28 cellular contexts compared by ENCODE assay signal in genomic region chr20:14764511-14765369, GRCh38.
DNase-seq lines count a peak whose midpoint lies in the region; ATAC-seq, FAIRE-seq and TF ChIP-seq lines count a peak whose summit lies in the region.
"Had no signal": no experiment of that assay in that cellular context is flagged by ENCODE, and none has a peak within 500 bp of the region (broad histone marks: within the 10 kb centered on the region; RNA-seq: fewer than 3 reads in every experiment).

No MANE protein-coding gene starts in this region.

- H3K4me2 ChIP-seq in A549, result peak overlapping the region; percentile 42

- no peaks in the 10 kb centered on the region for H3K36me3 Mint-ChIP-seq in naive thymus-derived CD4-positive, alpha-beta T cell
- H3K36me3 Mint-ChIP-seq: stimulated activated memory B cell treated with anti-CD40 and anti-IgM and Interleukin-4, amounts not matched to agents 10 μg/mL and 1 μg/mL and 100 μg/mL, for 72 hours had no signal

- TF ChIP-seq EP300 in A549 (IDR thresholded peaks at IDR 0.05), result no peak

- peak overlapping the region; percentile 12 to 55; a peak in 2 of 6 replicates for H3K27ac ChIP-seq in A549
- H3K27ac ChIP-seq in colonic mucosa, result no peak overlapping the region
- H3K27ac ChIP-seq in pancreas, result no peak overlapping the region
- no peak overlapping the region for H3K27ac ChIP-seq in RWPE1
- no peak overlapping the region for H3K27ac ChIP-seq in naive thymus-derived CD4-positive, alpha-beta T cell (ENCODE audit: low read depth, low read length)
- H3K27ac ChIP-seq: brain microvascular endothelial cell, gastroesophageal sphincter, Peyer's patch, spleen, suprapubic skin had no signal

- ATAC-seq in A549, result peak in 1 of 2 experiments; percentile 44; a peak in 2 of 6 replicates
- peak; percentile 71 to 91 (median 82) for ATAC-seq in pancreas
- no peak for ATAC-seq in naive thymus-derived CD4-positive, alpha-beta T cell
- ATAC-seq: activated T-cell treated with anti-CD3 and anti-CD28 coated beads, Interleukin-2, amount 50 U/mL, for 4 hours; effector memory CD8-positive, alpha-beta T cell; gastroesophageal sphincter; stimulated activated memory B cell treated with anti-CD40 and anti-IgM and Interleukin-4, amounts not matched to agents 10 μg/mL and 1 μg/mL and 100 μg/mL, for 72 hours had no signal

- intact Hi-C loops in colonic mucosa (cut with DNase I) (no loop called here), pancreas (cut with DNase I) (no loop called here)
- intact Hi-C loops in naive thymus-derived CD4-positive, alpha-beta T cell (cut with micrococcal nuclease), result no loop called here

- 44% methylated on average over 6 of the region's 6 CpGs for WGBS in A549 (ENCODE audit: missing lambda C conversion rate)
- 55 to 69% methylated on average over 6 of the region's 6 CpGs for WGBS in pancreas, 2 donors

- TF ChIP-seq CTCF in A549 (IDR thresholded peaks at IDR 0.05) (no peak), LNCaP clone FGC (IDR thresholded peaks at IDR 0.05; ENCODE audit: control insufficient read depth, extremely low read depth, insufficient read depth) (no peak), colonic mucosa (IDR thresholded peaks at IDR 0.05) (no peak), pancreas (IDR thresholded peaks at IDR 0.05) (no peak), RWPE1 (conservative IDR thresholded peaks at IDR 0.05; ENCODE audit: low read depth) (no peak)

- TF ChIP-seq RAD21 in A549 (conservative IDR thresholded peaks at IDR 0.05 in 1 of 2, IDR thresholded peaks at IDR 0.05 in 1 of 2), result no peak

- no peak overlapping the region for H3K4me3 ChIP-seq in A549
- no peak overlapping the region for H3K4me3 ChIP-seq in LNCaP clone FGC (ENCODE audit: low read depth, low read length)
- H3K4me3 ChIP-seq in colonic mucosa, result no peak overlapping the region
- no peak overlapping the region for H3K4me3 ChIP-seq in pancreas
- H3K4me3 ChIP-seq in naive thymus-derived CD4-positive, alpha-beta T cell (ENCODE audit: low read length), result no peak overlapping the region
- H3K4me3 ChIP-seq: gastroesophageal sphincter, HAP-1, Peyer's patch, spleen, suprapubic skin had no signal

- H3K4me1 Mint-ChIP-seq in naive thymus-derived CD4-positive, alpha-beta T cell, result no peaks in the 10 kb centered on the region
- H3K4me1 Mint-ChIP-seq: stimulated activated memory B cell treated with anti-CD40 and anti-IgM and Interleukin-4, amounts not matched to agents 10 μg/mL and 1 μg/mL and 100 μg/mL, for 72 hours had no signal

- no peaks in the 10 kb centered on the region for H3K27me3 Mint-ChIP-seq in naive thymus-derived CD4-positive, alpha-beta T cell
- H3K27me3 Mint-ChIP-seq: effector memory CD8-positive, alpha-beta T cell; stimulated activated memory B cell treated with anti-CD40 and anti-IgM and Interleukin-4, amounts not matched to agents 10 μg/mL and 1 μg/mL and 100 μg/mL, for 72 hours had no signal

- CTCF ChIA-PET in A549 (lab: Yijun Ruan, JAX), result no interaction called here
- CTCF ChIA-PET in RWPE1 (lab: Yijun Ruan, JAX), result interaction anchor here (0.6 kb wide), 1 partner anchor 430 kb away, joined by 3 read pairs; no protein-coding TSS in a partner anchor
- CTCF ChIA-PET in naive thymus-derived CD4-positive, alpha-beta T cell (lab: Charles Lee), result no interaction called here

- H3K9me3 Mint-ChIP-seq in naive thymus-derived CD4-positive, alpha-beta T cell, result peaks cover 0 to 19% (median 11%) of the 10 kb centered on the region in 11 donors
- H3K9me3 Mint-ChIP-seq: stimulated activated memory B cell treated with anti-CD40 and anti-IgM and Interleukin-4, amounts not matched to agents 10 μg/mL and 1 μg/mL and 100 μg/mL, for 72 hours had no signal

- no peak for TF ChIP-seq POLR2A in A549 (IDR thresholded peaks at IDR 0.05; ENCODE audit: low read length)

- no peak overlapping the region for H3K9ac ChIP-seq in colonic mucosa (ENCODE audit: low read depth in 2 of 2, low read length in 2 of 2)

- no peak overlapping the region for H3K4me3 Mint-ChIP-seq in naive thymus-derived CD4-positive, alpha-beta T cell
- H3K4me3 Mint-ChIP-seq: activated T-cell treated with anti-CD3 and anti-CD28 coated beads, Interleukin-2, amount 50 U/mL, for 4 hours; effector memory CD8-positive, alpha-beta T cell; stimulated activated memory B cell treated with anti-CD40 and anti-IgM and Interleukin-4, amounts not matched to agents 10 μg/mL and 1 μg/mL and 100 μg/mL, for 72 hours; T-helper 1 cell treated with Interleukin-12 subunit alpha and Interleukin-12 subunit beta and Interleukin-4 antibody, amounts not matched to agents 30 μg/mL and 1 μg/mL, for 36 hours had no signal

- FAIRE-seq in A549 (lab: Jason Lieb, UNC), result peak; percentile 32
- no peak for FAIRE-seq in pancreas (lab: Jason Lieb, UNC)
- FAIRE-seq: colon had no signal

- POLR2A ChIA-PET in A549 (lab: Yijun Ruan, JAX), result no interaction called here
- POLR2A ChIA-PET in RWPE1 (lab: Yijun Ruan, JAX; ENCODE audit: low non-redundant PET), result interaction anchor here (0.6 kb wide), 1 partner anchor 65 kb away, joined by 3 read pairs; no protein-coding TSS in a partner anchor
- POLR2A ChIA-PET in naive thymus-derived CD4-positive, alpha-beta T cell (lab: Charles Lee), result no interaction called here

- H3K36me3 ChIP-seq in colonic mucosa (no peaks in the 10 kb centered on the region), pancreas (no peaks in the 10 kb centered on the region)
- H3K36me3 ChIP-seq in naive thymus-derived CD4-positive, alpha-beta T cell (ENCODE audit: control insufficient read depth in 2 of 3, insufficient read depth in 3 of 3, low read length in 3 of 3), result no peaks in the 10 kb centered on the region
- H3K36me3 ChIP-seq: brain microvascular endothelial cell, gastroesophageal sphincter, HAP-1, Peyer's patch, spleen, suprapubic skin had no signal

- H3K27ac Mint-ChIP-seq in naive thymus-derived CD4-positive, alpha-beta T cell, result no peak overlapping the region
- H3K27ac Mint-ChIP-seq: effector memory CD8-positive, alpha-beta T cell; stimulated activated memory B cell treated with anti-CD40 and anti-IgM and Interleukin-4, amounts not matched to agents 10 μg/mL and 1 μg/mL and 100 μg/mL, for 72 hours; T-helper 1 cell treated with Interleukin-12 subunit alpha and Interleukin-12 subunit beta and Interleukin-4 antibody, amounts not matched to agents 30 μg/mL and 1 μg/mL, for 36 hours had no signal

- no peaks in the 10 kb centered on the region for H3K9me3 ChIP-seq in A549
- no peaks in the 10 kb centered on the region for H3K9me3 ChIP-seq in colonic mucosa
- H3K9me3 ChIP-seq in pancreas, result no peaks in the 10 kb centered on the region
- H3K9me3 ChIP-seq in naive thymus-derived CD4-positive, alpha-beta T cell (ENCODE audit: control insufficient read depth in 2 of 3, low read length in 3 of 3), result no peaks in the 10 kb centered on the region
- H3K9me3 ChIP-seq: gastroesophageal sphincter, HAP-1, Peyer's patch, suprapubic skin had no signal

- H3K4me1 ChIP-seq in A549 (peaks cover 12% of the 10 kb centered on the region), colonic mucosa (no peaks in the 10 kb centered on the region), pancreas (peaks cover 0 to 4% (median 3%) of the 10 kb centered on the region in 3 donors)
- no peaks in the 10 kb centered on the region for H3K4me1 ChIP-seq in naive thymus-derived CD4-positive, alpha-beta T cell (ENCODE audit: control insufficient read depth in 2 of 2, insufficient read depth in 2 of 2, low read length in 2 of 2)
- H3K4me1 ChIP-seq: gastroesophageal sphincter, HAP-1, Peyer's patch, spleen, suprapubic skin had no signal

- no peak for DNase-seq in A549 (ENCODE audit: low read depth in 1 of 2, low spot score in 1 of 2)
- DNase-seq in LNCaP clone FGC (ENCODE audit: low read depth), result peak; percentile 91
- peak; percentile 66 for DNase-seq in colonic mucosa
- DNase-seq in pancreas, result peak in 4 of 6 donors; percentile 14 to 56 (median 38)
- no peak for DNase-seq in NCI-H510A treated with DMSO at 0.1 percent for 48 hours (lab: John Stamatoyannopoulos, UW)
- no peak for DNase-seq in epidermal melanocyte (ENCODE audit: insufficient read length, low spot score)
- DNase-seq in RWPE1 (ENCODE audit: low spot score), result no peak
- no peak for DNase-seq in naive thymus-derived CD4-positive, alpha-beta T cell
- DNase-seq: activated CD4-positive, alpha-beta T cell treated with anti-CD3 and anti-CD28 coated beads for 4 hours; activated T-cell treated with anti-CD3 and anti-CD28 coated beads, Interleukin-2, amount 50 U/mL, for 4 hours; brain microvascular endothelial cell; C1 segment of cervical spinal cord; effector memory CD8-positive, alpha-beta T cell; EL; islet precursor cell; Kasumi-1; NCI-H1048; NCI-H187 treated with DMSO at 0.1 percent for 48 hours; occipital lobe; Peyer's patch; spleen; stimulated activated CD4-positive, alpha-beta T cell treated with anti-CD3 and anti-CD28 coated beads, Interleukin-2, amount 100 ng/mL, for 48 hours had no signal

- no peaks in the 10 kb centered on the region for H3K27me3 ChIP-seq in colonic mucosa
- no peaks in the 10 kb centered on the region for H3K27me3 ChIP-seq in pancreas
- H3K27me3 ChIP-seq in naive thymus-derived CD4-positive, alpha-beta T cell (ENCODE audit: control insufficient read depth in 2 of 2, insufficient read depth in 2 of 2, low read length in 2 of 2), result no peaks in the 10 kb centered on the region
- H3K27me3 ChIP-seq: brain microvascular endothelial cell, gastroesophageal sphincter, Peyer's patch, spleen, suprapubic skin had no signal

TF ChIP-seq in A549, 52 proteins besides CTCF, POLR2A, EP300 and RAD21:
- TF ChIP-seq TP53 (CRISPR knock-in tag; IDR thresholded peaks at IDR 0.05) (no peak), CBX8 (IDR thresholded peaks at IDR 0.05) (no peak), MAFK (IDR thresholded peaks at IDR 0.05; ENCODE audit: partially characterized antibody) (no peak), GATA3 (IDR thresholded peaks at IDR 0.05; ENCODE audit: borderline replicate concordance) (no peak), USF2 (IDR thresholded peaks at IDR 0.05) (no peak), FOSL2 (IDR thresholded peaks at IDR 0.05) (no peak), FOSL2 (CRISPR knock-in tag; IDR thresholded peaks at IDR 0.05) (no peak), HOXA7 (CRISPR knock-in tag; IDR thresholded peaks at IDR 0.05) (no peak), BHLHE40 (IDR thresholded peaks at IDR 0.05; ENCODE audit: low read depth, low read length) (no peak)

Comparison
In these comparisons a context has a peak if more than half of its experiments do, and no peak if none do; other contexts are left out.
1. DNase-seq: peak in LNCaP clone FGC (single experiment), colonic mucosa (single experiment) and pancreas (4 of 6); none in A549 (0 of 2), NCI-H510A treated with DMSO at 0.1 percent for 48 hours (single experiment), epidermal melanocyte (single experiment), RWPE1 (single experiment) and naive thymus-derived CD4-positive, alpha-beta T cell (0 of 9).
2. H3K27ac ChIP-seq: peak in A549 (2 of 2); none in colonic mucosa (single experiment), pancreas (0 of 4), RWPE1 (single experiment) and naive thymus-derived CD4-positive, alpha-beta T cell (single experiment).